Comparison of ENCODE assay signal across 10 cellular contexts in genomic region chr19:13029893-13030292, GRCh38. TPM values are rescaled to one million over a fixed set of nuclear protein-coding genes. Genes with fewer than 3 reads are reported as not detected.
DNase-seq lines count a peak whose midpoint lies in the region; ATAC-seq and TF ChIP-seq lines count a peak whose summit lies in the region.
"Had no signal": no experiment of that assay in that cellular context is flagged by ENCODE, and none has a peak within 500 bp of the region (broad histone marks: within the 10 kb centered on the region; RNA-seq: fewer than 3 reads in every experiment).

No MANE protein-coding gene starts in this region.

- H3K27ac ChIP-seq in HL-60 (replicated peaks) (no peak overlapping the region), body of pancreas (no peak overlapping the region)

- no peak for TF ChIP-seq POLR2A in body of pancreas (IDR thresholded peaks at IDR 0.05)

- no peak overlapping the region for H3K27ac Mint-ChIP-seq in activated T-cell treated with anti-CD3 and anti-CD28 coated beads, Interleukin-2, amount 50 U/mL, for 72 hours

- WGBS in body of pancreas, 2 donors: 69 to 80% methylated on average over 6 to 10 of the region's 10 CpGs

- DNase-seq in BJ (ENCODE audit: low read depth): no peak
- peak in 1 of 2 experiments; percentile 37 for DNase-seq in HL-60 (ENCODE audit: low read depth in 1 of 2, low spot score in 1 of 2)
- peak in 1 of 4 donors; percentile 45 for DNase-seq in body of pancreas
- DNase-seq in midbrain (lab: John Stamatoyannopoulos, UW): peak; percentile 77
- no peak for DNase-seq in activated T-cell treated with anti-CD3 and anti-CD28 coated beads, Interleukin-2, amount 50 U/mL, for 72 hours
- DNase-seq: central memory CD4-positive, alpha-beta T cell had no signal

- peaks cover 21% of the 10 kb centered on the region for H3K4me1 Mint-ChIP-seq in activated T-cell treated with anti-CD3 and anti-CD28 coated beads, Interleukin-2, amount 50 U/mL, for 72 hours (ENCODE audit: low read depth)

- H3K4me1 ChIP-seq in body of pancreas: peaks cover 67% of the 10 kb centered on the region

- H3K27me3 ChIP-seq in BJ (ENCODE audit: control insufficient read depth, insufficient read depth, low read length): no peaks in the 10 kb centered on the region
- no peaks in the 10 kb centered on the region for H3K27me3 ChIP-seq in HL-60 (ENCODE audit: insufficient read depth, poor library complexity, severe bottlenecking)
- H3K27me3 ChIP-seq in body of pancreas: no peaks in the 10 kb centered on the region

- POLR2A ChIA-PET in BJ (lab: Charles Lee): no interaction called here

- no peaks in the 10 kb centered on the region for H3K9me3 ChIP-seq in body of pancreas

- TF ChIP-seq CTCF in BJ (IDR thresholded peaks at IDR 0.05; ENCODE audit: insufficient read depth, low read depth, low read length) (peak; percentile 52), HL-60 (IDR thresholded peaks at IDR 0.05; ENCODE audit: insufficient read depth, low read length) (peak; percentile 43), body of pancreas (IDR thresholded peaks at IDR 0.05) (peak in 4 of 7 experiments; percentile 22 to 37 (median 30))

- peaks cover 8% of the 10 kb centered on the region for H3K36me3 ChIP-seq in BJ (ENCODE audit: control insufficient read depth, insufficient read depth, low read length)
- H3K36me3 ChIP-seq in body of pancreas (replicated peaks in 1 of 2; ENCODE audit: insufficient read depth in 1 of 2, low read depth in 2 of 2): no peaks in the 10 kb centered on the region

- H3K4me3 ChIP-seq in BJ (ENCODE audit: low read depth, low read length) (no peak overlapping the region), HL-60 (replicated peaks; ENCODE audit: insufficient read depth, low read length) (no peak overlapping the region), body of pancreas (no peak overlapping the region)

- H3K27me3 Mint-ChIP-seq in activated T-cell treated with anti-CD3 and anti-CD28 coated beads, Interleukin-2, amount 50 U/mL, for 72 hours (ENCODE audit: low read depth): peaks cover 12% of the 10 kb centered on the region

- no peaks in the 10 kb centered on the region for H3K36me3 Mint-ChIP-seq in activated T-cell treated with anti-CD3 and anti-CD28 coated beads, Interleukin-2, amount 50 U/mL, for 72 hours (ENCODE audit: insufficient read depth in 2 of 2)

- no peaks in the 10 kb centered on the region for H3K9me3 Mint-ChIP-seq in activated T-cell treated with anti-CD3 and anti-CD28 coated beads, Interleukin-2, amount 50 U/mL, for 72 hours

- CTCF ChIA-PET in BJ (lab: Yijun Ruan, JAX): interaction anchor here (0.7 to 14.7 kb wide), 19 partner anchors 12 to 139 kb away, joined by 3 to 358 read pairs (median 4); partner anchors contain the start of gene NACC1

- no peak overlapping the region for H3K4me3 Mint-ChIP-seq in activated T-cell treated with anti-CD3 and anti-CD28 coated beads, Interleukin-2, amount 50 U/mL, for 72 hours

- intact Hi-C loops in body of pancreas (cut with DNase I): loop anchor here (5.0 kb wide), 1 partner anchor 43 kb away; no protein-coding TSS in a partner anchor

- no peak for ATAC-seq in body of pancreas
- no peak for ATAC-seq in GM18511 (IDR thresholded peaks at IDR 0.05; ENCODE audit: unreplicated experiment)
- no peak for ATAC-seq in HG02798 (IDR thresholded peaks at IDR 0.05; ENCODE audit: poor library complexity, unreplicated experiment)
- no peak for ATAC-seq in activated T-cell treated with anti-CD3 and anti-CD28 coated beads, Interleukin-2, amount 50 U/mL, for 72 hours (replicated peaks in 1 of 2)
- ATAC-seq in GM21360 (IDR thresholded peaks at IDR 0.05; ENCODE audit: unreplicated experiment): no peak
- ATAC-seq: right cardiac atrium had no signal

RNA-seq across cellular contexts. Expression of gene NFIX, which starts 34.6 kb away (rescaled TPM):
- 12.8 and 29.4 TPM in 2 replicates for polyA plus RNA-seq in BJ (2011; rRNA removed)
- polyA minus RNA-seq in BJ (2011; rRNA and poly(A)+ RNA removed): 20.1 and 44.5 TPM in 2 replicates
- total RNA-seq in body of pancreas: 10 to 100 TPM; 16.9 to 26.7 TPM
- total RNA-seq in activated T-cell treated with anti-CD3 and anti-CD28 coated beads, Interleukin-2, amount 50 U/mL, for 72 hours: 1 to 10 TPM; 2.2 to 2.8 TPM

Comparison
In these comparisons a context has a peak if more than half of its experiments do, and no peak if none do; other contexts are left out.
1. RNA of gene NFIX, which starts 34.6 kb away (total RNA-seq): 16.9 to 26.7 TPM in body of pancreas; 2.2 to 2.8 TPM in activated T-cell treated with anti-CD3 and anti-CD28 coated beads, Interleukin-2, amount 50 U/mL, for 72 hours; every median in the first group is over 4 times any median in the second.
2. Peak in every context shown above with its lines, with median percentiles within 50 percentile points of each other: CTCF ChIP-seq.